In genomic region chr19:40666803-40667438, GRCh38 we compare ENCODE assay signal across 18 cellular contexts. TPM values are rescaled to one million over a fixed set of nuclear protein-coding genes. Genes with fewer than 3 reads are reported as not detected.
DNase-seq lines count a peak whose midpoint lies in the region; ATAC-seq and TF ChIP-seq lines count a peak whose summit lies in the region.
"Had no signal": no experiment of that assay in that cellular context is flagged by ENCODE, and none has a peak within 500 bp of the region (broad histone marks: within the 10 kb centered on the region; RNA-seq: fewer than 3 reads in every experiment).

No MANE protein-coding gene starts in this region.

- no peak overlapping the region for H2AFZ ChIP-seq in PC-3 (ENCODE audit: low read length)

- peaks cover 27% of the 10 kb centered on the region for H3K4me1 Mint-ChIP-seq in activated CD4-positive, alpha-beta memory T cell treated with anti-CD3 and anti-CD28 coated beads for 36 hours (ENCODE audit: low read depth)
- H3K4me1 Mint-ChIP-seq in activated CD4-positive, alpha-beta memory T cell treated with anti-CD3 and anti-CD28 coated beads, Interleukin-2, amount 10 ng/mL, durations not matched to agents 7 days and 5 days: peaks cover 28% of the 10 kb centered on the region
- H3K4me1 Mint-ChIP-seq in stimulated activated effector memory CD8-positive, alpha-beta T cell treated with anti-CD3 and anti-CD28 coated beads, Interleukin-12 subunit alpha, Interleukin-12 subunit beta, amount 100 ng/mL, for 72 hours: peaks cover 27% of the 10 kb centered on the region

- H3K9me2 ChIP-seq in PC-3 (replicated peaks; ENCODE audit: low read length): no peaks in the 10 kb centered on the region

- peaks cover 27% of the 10 kb centered on the region for H3K36me3 Mint-ChIP-seq in activated CD4-positive, alpha-beta memory T cell treated with anti-CD3 and anti-CD28 coated beads for 36 hours
- H3K36me3 Mint-ChIP-seq in activated CD4-positive, alpha-beta memory T cell treated with anti-CD3 and anti-CD28 coated beads, Interleukin-2, amount 10 ng/mL, durations not matched to agents 7 days and 5 days (ENCODE audit: low read depth): peaks cover 32% of the 10 kb centered on the region
- peaks cover 26% of the 10 kb centered on the region for H3K36me3 Mint-ChIP-seq in stimulated activated effector memory CD8-positive, alpha-beta T cell treated with anti-CD3 and anti-CD28 coated beads, Interleukin-12 subunit alpha, Interleukin-12 subunit beta, amount 100 ng/mL, for 72 hours

- POLR2A ChIA-PET in activated CD4-positive, alpha-beta memory T cell treated with anti-CD3 and anti-CD28 coated beads for 36 hours (lab: Charles Lee): no interaction called here
- POLR2A ChIA-PET in activated CD4-positive, alpha-beta memory T cell treated with anti-CD3 and anti-CD28 coated beads, Interleukin-2, amount 10 ng/mL, durations not matched to agents 7 days and 5 days (lab: Charles Lee): no interaction called here
- POLR2A ChIA-PET in PC-3 (lab: Charles Lee; ENCODE audit: unreplicated experiment): no interaction called here

- WGBS in esophagus, 2 donors: 84 to 87% methylated on average over 14 of the region's 14 CpGs

- CTCF ChIA-PET in activated CD4-positive, alpha-beta memory T cell treated with anti-CD3 and anti-CD28 coated beads for 36 hours (lab: Charles Lee): no interaction called here
- CTCF ChIA-PET in activated CD4-positive, alpha-beta memory T cell treated with anti-CD3 and anti-CD28 coated beads, Interleukin-2, amount 10 ng/mL, durations not matched to agents 7 days and 5 days (lab: Charles Lee): no interaction called here
- CTCF ChIA-PET in PC-3 (lab: Charles Lee): no interaction called here

- H3K27me3 ChIP-seq in PC-3 (ENCODE audit: low read length) (no peaks in the 10 kb centered on the region), esophagus (ENCODE audit: control insufficient read depth in 1 of 2, insufficient read depth in 2 of 2, low read length in 2 of 2) (no peaks in the 10 kb centered on the region)

- no peak overlapping the region for H3K4me2 ChIP-seq in PC-3 (ENCODE audit: low read length)

- no peak for ATAC-seq in PC-3
- no peak for ATAC-seq in stimulated activated effector memory CD8-positive, alpha-beta T cell treated with anti-CD3 and anti-CD28 coated beads, Interleukin-12 subunit alpha, Interleukin-12 subunit beta, amount 100 ng/mL, for 72 hours
- ATAC-seq in HG02759 (IDR thresholded peaks at IDR 0.05; ENCODE audit: unreplicated experiment): no peak
- ATAC-seq: left ventricle myocardium superior, mucosa of descending colon had no signal

- H3K4me1 ChIP-seq in PC-3 (ENCODE audit: insufficient read depth, low read length) (peaks cover 19% of the 10 kb centered on the region), esophagus (ENCODE audit: control insufficient read depth in 2 of 2, insufficient read depth in 2 of 2, low read length in 1 of 2) (peaks cover 0 to 5% of the 10 kb centered on the region in 2 donors)

- no TSS peak for BruUV-seq in PC-3 (replicated peaks; lab: Mats Ljungman, UMichigan)

- no peak overlapping the region for H3K4me3 ChIP-seq in PC-3 (ENCODE audit: low read length)
- no peak overlapping the region for H3K4me3 ChIP-seq in esophagus (ENCODE audit: low read depth in 1 of 2, low read length in 2 of 2)
- H3K4me3 ChIP-seq: mucosa of descending colon had no signal

- no peak overlapping the region for H3K4me3 Mint-ChIP-seq in activated CD4-positive, alpha-beta memory T cell treated with anti-CD3 and anti-CD28 coated beads for 36 hours
- H3K4me3 Mint-ChIP-seq in activated CD4-positive, alpha-beta memory T cell treated with anti-CD3 and anti-CD28 coated beads, Interleukin-2, amount 10 ng/mL, durations not matched to agents 7 days and 5 days: no peak overlapping the region
- no peak overlapping the region for H3K4me3 Mint-ChIP-seq in stimulated activated effector memory CD8-positive, alpha-beta T cell treated with anti-CD3 and anti-CD28 coated beads, Interleukin-12 subunit alpha, Interleukin-12 subunit beta, amount 100 ng/mL, for 72 hours
- H3K4me3 Mint-ChIP-seq: activated naive CD8-positive, alpha-beta T cell treated with anti-CD3 and anti-CD28 coated beads, Interleukin-2, amount 10 ng/mL, durations not matched to agents 7 days and 5 days had no signal

- H3K27ac ChIP-seq in PC-3 (ENCODE audit: low read length): peak overlapping the region; percentile 73
- peak overlapping the region; percentile 36 to 79 for H3K27ac ChIP-seq in esophagus (ENCODE audit: low read depth in 2 of 2, low read length in 1 of 2)
- H3K27ac ChIP-seq: C4-2B, VCaP had no signal

- no peaks in the 10 kb centered on the region for H3K9me3 ChIP-seq in PC-3 (ENCODE audit: low read length)
- no peaks in the 10 kb centered on the region for H3K9me3 ChIP-seq in esophagus (ENCODE audit: control insufficient read depth in 2 of 2, insufficient read depth in 1 of 2, low read depth in 1 of 2, low read length in 1 of 2)
- H3K9me3 ChIP-seq: mucosa of descending colon had no signal

- DNase-seq in activated CD4-positive, alpha-beta memory T cell treated with anti-CD3 and anti-CD28 coated beads for 36 hours: no peak
- no peak for DNase-seq in activated CD4-positive, alpha-beta memory T cell treated with anti-CD3 and anti-CD28 coated beads, Interleukin-2, amount 10 ng/mL, durations not matched to agents 7 days and 5 days
- no peak for DNase-seq in PC-3
- DNase-seq in stimulated activated effector memory CD8-positive, alpha-beta T cell treated with anti-CD3 and anti-CD28 coated beads, Interleukin-12 subunit alpha, Interleukin-12 subunit beta, amount 100 ng/mL, for 72 hours (ENCODE audit: low spot score in 2 of 2): no peak
- no peak for DNase-seq in hepatic stellate cell (ENCODE audit: low spot score)
- DNase-seq in NCI-H774 (lab: John Stamatoyannopoulos, UW): no peak
- DNase-seq: activated naive CD8-positive, alpha-beta T cell treated with anti-CD3 and anti-CD28 coated beads, Interleukin-2, amount 10 ng/mL, durations not matched to agents 7 days and 5 days; DMS153; GF-D8; left ventricle myocardium superior; mucosa of descending colon; NCI-H1417 treated with DMSO at 0.1 percent for 48 hours; NCI-H524 treated with DMSO at 0.1 percent for 48 hours; SHP77 treated with DMSO at 0.1 percent for 48 hours had no signal

- TF ChIP-seq CTCF in PC-3 (conservative IDR thresholded peaks at IDR 0.05; ENCODE audit: low read depth, low read length): no peak

- peak overlapping the region; percentile 14; the same call in 1 of the 2 replicates for H3K9ac ChIP-seq in PC-3 (ENCODE audit: low read length)

- H3K36me3 ChIP-seq in PC-3 (ENCODE audit: low read depth, low read length) (peaks cover 21% of the 10 kb centered on the region; the same call in 1 of the 2 replicates), esophagus (ENCODE audit: control insufficient read depth in 2 of 2, insufficient read depth in 2 of 2, low read length in 1 of 2) (peaks cover 7 to 30% of the 10 kb centered on the region in 2 donors)

- no peaks in the 10 kb centered on the region for H4K20me1 ChIP-seq in PC-3 (ENCODE audit: low read length)

- no peaks in the 10 kb centered on the region for H3K79me2 ChIP-seq in PC-3 (ENCODE audit: low read length)

- no peaks in the 10 kb centered on the region for H3F3A ChIP-seq in PC-3 (ENCODE audit: low read length, unreplicated experiment)

- intact Hi-C loops in activated CD4-positive, alpha-beta memory T cell treated with anti-CD3 and anti-CD28 coated beads for 36 hours (cut with micrococcal nuclease): loop anchor here (1.0 to 2.0 kb wide), 2 partner anchors 24 to 49 kb away; partner anchors contain the start of genes COQ8B and NUMBL
- intact Hi-C loops in PC-3 (cut with micrococcal nuclease): loop anchor here (10.0 kb wide), 1 partner anchor 128 kb away; the partner anchor contains the start of gene EGLN2

- peak overlapping the region; percentile 23 for H3K27ac Mint-ChIP-seq in activated CD4-positive, alpha-beta memory T cell treated with anti-CD3 and anti-CD28 coated beads for 36 hours
- H3K27ac Mint-ChIP-seq in activated CD4-positive, alpha-beta memory T cell treated with anti-CD3 and anti-CD28 coated beads, Interleukin-2, amount 10 ng/mL, durations not matched to agents 7 days and 5 days: no peak overlapping the region
- peak overlapping the region; percentile 50 for H3K27ac Mint-ChIP-seq in stimulated activated effector memory CD8-positive, alpha-beta T cell treated with anti-CD3 and anti-CD28 coated beads, Interleukin-12 subunit alpha, Interleukin-12 subunit beta, amount 100 ng/mL, for 72 hours
- H3K27ac Mint-ChIP-seq: activated naive CD8-positive, alpha-beta T cell treated with anti-CD3 and anti-CD28 coated beads, Interleukin-2, amount 10 ng/mL, durations not matched to agents 7 days and 5 days had no signal

- H3K27me3 Mint-ChIP-seq in activated CD4-positive, alpha-beta memory T cell treated with anti-CD3 and anti-CD28 coated beads for 36 hours: no peaks in the 10 kb centered on the region
- H3K27me3 Mint-ChIP-seq in activated CD4-positive, alpha-beta memory T cell treated with anti-CD3 and anti-CD28 coated beads, Interleukin-2, amount 10 ng/mL, durations not matched to agents 7 days and 5 days: peaks cover 3% of the 10 kb centered on the region
- H3K27me3 Mint-ChIP-seq: activated naive CD8-positive, alpha-beta T cell treated with anti-CD3 and anti-CD28 coated beads, Interleukin-2, amount 10 ng/mL, durations not matched to agents 7 days and 5 days had no signal

- peaks cover 11% of the 10 kb centered on the region for H3K9me3 Mint-ChIP-seq in activated CD4-positive, alpha-beta memory T cell treated with anti-CD3 and anti-CD28 coated beads for 36 hours
- H3K9me3 Mint-ChIP-seq in activated CD4-positive, alpha-beta memory T cell treated with anti-CD3 and anti-CD28 coated beads, Interleukin-2, amount 10 ng/mL, durations not matched to agents 7 days and 5 days: peaks cover 9% of the 10 kb centered on the region
- no peaks in the 10 kb centered on the region for H3K9me3 Mint-ChIP-seq in stimulated activated effector memory CD8-positive, alpha-beta T cell treated with anti-CD3 and anti-CD28 coated beads, Interleukin-12 subunit alpha, Interleukin-12 subunit beta, amount 100 ng/mL, for 72 hours

RNA-seq across cellular contexts. Expression of gene NUMBL, which starts 23.5 kb away (rescaled TPM):
- total RNA-seq in activated CD4-positive, alpha-beta memory T cell treated with anti-CD3 and anti-CD28 coated beads for 36 hours: 10 to 100 TPM; 14.0 to 14.8 TPM
- 1 to 10 TPM; 4.8 to 5.8 TPM for total RNA-seq in activated CD4-positive, alpha-beta memory T cell treated with anti-CD3 and anti-CD28 coated beads, Interleukin-2, amount 10 ng/mL, durations not matched to agents 7 days and 5 days
- total RNA-seq in PC-3 (2014; rRNA removed): 14.5 and 21.4 TPM in 2 replicates
- 10 to 100 TPM in 1 of 2 donors, 1 to 10 TPM in 1; 9.0 to 14.4 TPM for polyA plus RNA-seq in esophagus

RNA-seq across cellular contexts. Expression of gene COQ8B, which starts 49.8 kb away (rescaled TPM):
- 10 to 100 TPM; 31.7 to 36.3 TPM for total RNA-seq in activated CD4-positive, alpha-beta memory T cell treated with anti-CD3 and anti-CD28 coated beads for 36 hours
- 10 to 100 TPM; 32.5 to 37.7 TPM for total RNA-seq in activated CD4-positive, alpha-beta memory T cell treated with anti-CD3 and anti-CD28 coated beads, Interleukin-2, amount 10 ng/mL, durations not matched to agents 7 days and 5 days
- total RNA-seq in PC-3 (2014; rRNA removed): 17.2 and 19.5 TPM in 2 replicates
- polyA plus RNA-seq in esophagus: 10 to 100 TPM; 18.4 to 27.2 TPM

RNA-seq across cellular contexts. Expression of gene ITPKC, which starts 50.0 kb away (rescaled TPM):
- total RNA-seq in activated CD4-positive, alpha-beta memory T cell treated with anti-CD3 and anti-CD28 coated beads for 36 hours: 1 to 10 TPM; 6.4 TPM
- total RNA-seq in activated CD4-positive, alpha-beta memory T cell treated with anti-CD3 and anti-CD28 coated beads, Interleukin-2, amount 10 ng/mL, durations not matched to agents 7 days and 5 days: 1 to 10 TPM; 6.6 to 6.8 TPM
- 28.4 and 44.2 TPM in 2 replicates for total RNA-seq in PC-3 (2014; rRNA removed)
- 100 to 1,000 TPM in 1 of 2 donors, 10 to 100 TPM in 1; 57.4 to 172 TPM for polyA plus RNA-seq in esophagus
